9 cellular contexts compared by ENCODE assay signal in genomic region chr1:69122373-69122772, GRCh38.
"Had no signal": no experiment of that assay in that cellular context is flagged by ENCODE, and none has a peak within 500 bp of the region (broad histone marks: within the 10 kb centered on the region; RNA-seq: fewer than 3 reads in every experiment).

No MANE protein-coding gene starts in this region.

- H3K9me3 ChIP-seq: HAP-1 had no signal

- H3K9ac ChIP-seq: GM23248 had no signal

- H3K27ac ChIP-seq: GM23248, HL-60 had no signal

- ATAC-seq: HCT116, HepG2 had no signal

- H3K36me3 ChIP-seq: HAP-1 had no signal

- H3K36me3 Mint-ChIP-seq: IgD-negative memory B cell had no signal

- FAIRE-seq: HepG2 had no signal

- H3K4me3 ChIP-seq: GM23248, HAP-1 had no signal

- DNase-seq: H7, HFFc6, KBM-7 had no signal

- H3K4me3 Mint-ChIP-seq: HFFc6, IgD-negative memory B cell had no signal

- H2AFZ ChIP-seq: GM23248 had no signal

- H3K27me3 Mint-ChIP-seq: IgD-negative memory B cell had no signal

- H3K27ac Mint-ChIP-seq: HFFc6, IgD-negative memory B cell had no signal
